ENCODE assay signal across 8 cellular contexts in genomic region chr18:54149078-54149697, GRCh38.
DNase-seq lines count a peak whose midpoint lies in the region; ATAC-seq and TF ChIP-seq lines count a peak whose summit lies in the region.

No MANE protein-coding gene starts in this region.

- no peaks in the 10 kb centered on the region for H3K9me3 ChIP-seq in PC-9 (ENCODE audit: insufficient read depth, low read depth)
- H3K9me3 ChIP-seq in mammary epithelial cell (replicated peaks; ENCODE audit: insufficient read depth, low read length), result no peaks in the 10 kb centered on the region

- BruUV-seq in PC-9 (replicated peaks; lab: Mats Ljungman, UMichigan) (no TSS peak), mammary epithelial cell (replicated peaks; lab: Mats Ljungman, UMichigan) (TSS peak; percentile 45)

- dilution Hi-C loops in mammary epithelial cell (cut with HindIII; ENCODE audit: low sequenced_read_pairs), result no loop called here

- H3K36me3 Mint-ChIP-seq in osteocyte (ENCODE audit: unreplicated experiment), result peaks cover 19% of the 10 kb centered on the region

- no peaks in the 10 kb centered on the region for H3K9me3 Mint-ChIP-seq in osteocyte (ENCODE audit: unreplicated experiment)

- POLR2A ChIA-PET in PC-9 (lab: Charles Lee; ENCODE audit: unreplicated experiment), result interaction anchor here (0.7 kb wide), 1 partner anchor 89 kb away, joined by 10 read pairs; no protein-coding TSS in a partner anchor

- no peaks in the 10 kb centered on the region for H3K36me3 ChIP-seq in PC-9 (ENCODE audit: low read depth)
- H3K36me3 ChIP-seq in mammary epithelial cell (ENCODE audit: insufficient read depth, low read length), result peaks cover 3% of the 10 kb centered on the region

- 7% methylated on average over 3 of the region's 3 CpGs for WGBS in mammary epithelial cell (ENCODE audit: low coverage, missing lambda C conversion rate)

- H3K4me1 ChIP-seq in PC-9 (replicated peaks; ENCODE audit: insufficient read depth), result peaks cover 32% of the 10 kb centered on the region
- H3K4me1 ChIP-seq in mammary epithelial cell (ENCODE audit: insufficient read depth, low read length), result peaks cover 52% of the 10 kb centered on the region

- ATAC-seq in GM18508 (IDR thresholded peaks at IDR 0.05; ENCODE audit: insufficient read depth, unreplicated experiment) (peak; percentile 42), HG02610 (IDR thresholded peaks at IDR 0.05; ENCODE audit: unreplicated experiment) (peak; percentile 63)

- H3K79me2 ChIP-seq in PC-9 (ENCODE audit: low read depth) (no peaks in the 10 kb centered on the region), mammary epithelial cell (ENCODE audit: insufficient read depth, low read length) (no peaks in the 10 kb centered on the region)

- peak overlapping the region; percentile 36; the same call in 1 of the 2 replicates for H3K4me3 ChIP-seq in PC-9
- H3K4me3 ChIP-seq in mammary epithelial cell (replicated peaks in 1 of 3; ENCODE audit: insufficient read depth in 1 of 3, low read depth in 2 of 3, low read length in 3 of 3), result peak overlapping the region in 2 of 3 experiments; percentile 12 to 28

- peak overlapping the region; percentile 52 for H3K4me3 Mint-ChIP-seq in osteocyte (ENCODE audit: unreplicated experiment)

- H3K27ac Mint-ChIP-seq in osteocyte (ENCODE audit: unreplicated experiment), result peak overlapping the region; percentile 92

- DNase-seq in PC-9, result peak; percentile 47 to 91
- DNase-seq in mammary epithelial cell, result peak; percentile 89
- no peak for DNase-seq in osteocyte (ENCODE audit: extremely low spot score, unreplicated experiment)
- no peak for DNase-seq in NCI-H524 treated with DMSO at 0.1 percent for 48 hours (lab: John Stamatoyannopoulos, UW)
- no peak for DNase-seq in mucosa of gallbladder (ENCODE audit: low spot score)
- no peak for DNase-seq in NCI-H345 (lab: John Stamatoyannopoulos, UW)

- no peaks in the 10 kb centered on the region for H4K20me1 ChIP-seq in PC-9 (ENCODE audit: insufficient read depth)
- H4K20me1 ChIP-seq in mammary epithelial cell (ENCODE audit: insufficient read depth, low read length), result no peaks in the 10 kb centered on the region

- TF ChIP-seq CTCF in PC-9 (conservative IDR thresholded peaks at IDR 0.05) (no peak), mammary epithelial cell (conservative IDR thresholded peaks at IDR 0.05 in 1 of 2, IDR thresholded peaks at IDR 0.05 in 1 of 2; ENCODE audit: extremely low read depth in 1 of 2, insufficient read depth in 1 of 2, low read depth in 1 of 2, low read length in 2 of 2) (no peak), osteocyte (IDR thresholded peaks at IDR 0.05) (no peak)

- peaks cover 31% of the 10 kb centered on the region for H3F3A ChIP-seq in PC-9 (ENCODE audit: insufficient read depth, low read depth)

- H3K27me3 ChIP-seq in PC-9 (ENCODE audit: insufficient read depth, low read depth) (no peaks in the 10 kb centered on the region), mammary epithelial cell (ENCODE audit: insufficient read depth, low read length) (no peaks in the 10 kb centered on the region)

- peak overlapping the region; percentile 30 for H3K9ac ChIP-seq in mammary epithelial cell (ENCODE audit: insufficient read depth, low read length)

- CTCF ChIA-PET in PC-9 (lab: Charles Lee) (no interaction called here), mammary epithelial cell (lab: Charles Lee; ENCODE audit: low non-redundant PET) (interaction anchor here (0.6 kb wide), 1 partner anchor 22 kb away, joined by 3 read pairs; no protein-coding TSS in a partner anchor)

- intact Hi-C loops in PC-9 (cut with micrococcal nuclease; ENCODE audit: unreplicated experiment), result loop anchor here (1.0 kb wide), 1 partner anchor 74 kb away; no protein-coding TSS in a partner anchor
- intact Hi-C loops in mammary epithelial cell (cut with micrococcal nuclease), result loop anchor here (1.0 to 5.0 kb wide), 2 partner anchors 42 to 73 kb away; partner anchors contain the start of gene MBD2

- H3K27ac ChIP-seq in PC-9 (peak overlapping the region; percentile 89), mammary epithelial cell (ENCODE audit: insufficient read depth, low read depth, low read length) (peak overlapping the region; percentile 90)

- peak overlapping the region; percentile 21; the same call in 1 of the 2 replicates for H2AFZ ChIP-seq in PC-9
- H2AFZ ChIP-seq in mammary epithelial cell (ENCODE audit: low read depth, low read length), result no peak overlapping the region

- in situ Hi-C loops in mammary epithelial cell (cut with MboI; ENCODE audit: low sequenced_read_pairs in 2 of 2), result no loop called here

- H3K9me2 ChIP-seq in PC-9 (ENCODE audit: insufficient read depth), result no peaks in the 10 kb centered on the region

- peak overlapping the region; percentile 71 for H3K4me2 ChIP-seq in PC-9
- peak overlapping the region; percentile 89 for H3K4me2 ChIP-seq in mammary epithelial cell (ENCODE audit: insufficient read depth, low read depth, low read length)

- H3K27me3 Mint-ChIP-seq in osteocyte (ENCODE audit: unreplicated experiment), result no peaks in the 10 kb centered on the region

- peaks cover 39% of the 10 kb centered on the region for H3K4me1 Mint-ChIP-seq in osteocyte (ENCODE audit: unreplicated experiment)

Comparison
In these comparisons a context has a peak if more than half of its experiments do, and no peak if none do; other contexts are left out.
1. DNase-seq: peak in PC-9 (2 of 2) and mammary epithelial cell (single experiment); none in osteocyte (single experiment), NCI-H524 treated with DMSO at 0.1 percent for 48 hours (single experiment), mucosa of gallbladder (single experiment) and NCI-H345 (single experiment).